In genomic region chr3:73365756-73366397, GRCh38 we compare ENCODE assay signal across 13 cellular contexts.
A peak's percentile ranks its signal among the peaks of the same experiment; 100 is the strongest.
DNase-seq lines count a peak whose midpoint lies in the region; ATAC-seq and TF ChIP-seq lines count a peak whose summit lies in the region.
"Had no signal": no experiment of that assay in that cellular context is flagged by ENCODE, and none has a peak within 500 bp of the region (broad histone marks: within the 10 kb centered on the region; RNA-seq: fewer than 3 reads in every experiment).

No MANE protein-coding gene starts in this region.

- DNase-seq in EH (ENCODE audit: low read depth) (peak; percentile 32), breast epithelium (ENCODE audit: low spot score in 2 of 2) (peak in 1 of 2 donors; percentile 64), hepatocyte (ENCODE audit: low spot score) (peak; percentile 51), sigmoid colon (peak; percentile 94), GM23338 (ENCODE audit: low spot score) (no peak)
- no peak for DNase-seq in activated CD8-positive, alpha-beta memory T cell treated with anti-CD3 and anti-CD28 coated beads, Interleukin-2, amount 50 U/mL, for 4 hours
- DNase-seq in activated naive CD4-positive, alpha-beta T cell treated with Interleukin-2 at 50 U/mL for 16 hours: no peak
- DNase-seq: activated CD8-positive, alpha-beta memory T cell treated with anti-CD3 and anti-CD28 coated beads for 24 hours; cortex of kidney; NCI-H526 treated with DMSO at 0.1 percent for 48 hours had no signal

- TF ChIP-seq CTCF in breast epithelium (IDR thresholded peaks at IDR 0.05): no peak
- TF ChIP-seq CTCF in hepatocyte (IDR thresholded peaks at IDR 0.05; ENCODE audit: poor library complexity): no peak
- TF ChIP-seq CTCF in sigmoid colon (IDR thresholded peaks at IDR 0.05): no peak
- no peak for TF ChIP-seq CTCF in GM23338 (conservative IDR thresholded peaks at IDR 0.05; ENCODE audit: low read depth in 2 of 2)

- TF ChIP-seq POLR2A in breast epithelium (IDR thresholded peaks at IDR 0.05): no peak
- no peak for TF ChIP-seq POLR2A in sigmoid colon (IDR thresholded peaks at IDR 0.05)

- no peak overlapping the region for H3K27ac Mint-ChIP-seq in GM23338

- no peak for ATAC-seq in GM23338
- no peak for ATAC-seq in GM18517 (IDR thresholded peaks at IDR 0.05; ENCODE audit: unreplicated experiment)

- WGBS in hepatocyte (ENCODE audit: low lambda C conversion rate, missing lambda C conversion rate): 87% methylated on average over 12 of the region's 12 CpGs
- 82 to 89% methylated on average over 12 of the region's 12 CpGs for WGBS in sigmoid colon, 2 donors

- no peaks in the 10 kb centered on the region for H3K36me3 Mint-ChIP-seq in GM23338 (ENCODE audit: low read depth)

- peak; percentile 35 to 73 (median 62) for TF ChIP-seq EP300 in sigmoid colon (IDR thresholded peaks at IDR 0.05)

- no peaks in the 10 kb centered on the region for H3K79me2 ChIP-seq in hepatocyte
- H3K79me2 ChIP-seq in GM23338 (replicated peaks; ENCODE audit: insufficient read depth): no peaks in the 10 kb centered on the region

- H3K4me1 Mint-ChIP-seq in GM23338: no peaks in the 10 kb centered on the region

- H3F3A ChIP-seq in GM23338 (replicated peaks; ENCODE audit: low read depth): no peaks in the 10 kb centered on the region

- intact Hi-C loops in breast epithelium (cut with DNase I; ENCODE audit: low total_unique reads): no loop called here
- intact Hi-C loops in sigmoid colon (cut with DNase I): loop anchor here (5.0 to 10.0 kb wide), 2 partner anchors 56 to 139 kb away; no protein-coding TSS in a partner anchor

- H3K27ac ChIP-seq in breast epithelium (peak overlapping the region; percentile 38 to 65), hepatocyte (no peak overlapping the region), sigmoid colon (peak overlapping the region; percentile 1 to 81 (median 68)), GM23338 (ENCODE audit: low read depth) (no peak overlapping the region)
- H3K27ac ChIP-seq: BLaER1 treated with 17β-estradiol and CSF1 and Interleukin-3, amounts not matched to agents 10 nM and 100 nM had no signal

- H3K9me2 ChIP-seq in hepatocyte (replicated peaks; ENCODE audit: insufficient read depth): no peaks in the 10 kb centered on the region
- H3K9me2 ChIP-seq in GM23338 (ENCODE audit: insufficient read depth): no peaks in the 10 kb centered on the region

- H3K27me3 Mint-ChIP-seq in GM23338 (ENCODE audit: insufficient read depth, low read depth, poor library complexity): no peaks in the 10 kb centered on the region

- H3K4me2 ChIP-seq in hepatocyte (no peak overlapping the region), GM23338 (no peak overlapping the region)
- H3K4me2 ChIP-seq: BLaER1 treated with 17β-estradiol and CSF1 and Interleukin-3, amounts not matched to agents 10 nM and 100 nM had no signal

- no peaks in the 10 kb centered on the region; the same call in 2 of the 3 replicates for H3K9me3 Mint-ChIP-seq in GM23338

- no peaks in the 10 kb centered on the region for H3K9me3 ChIP-seq in breast epithelium
- H3K9me3 ChIP-seq in hepatocyte (ENCODE audit: low read depth): no peaks in the 10 kb centered on the region
- no peaks in the 10 kb centered on the region for H3K9me3 ChIP-seq in sigmoid colon

- no peak overlapping the region for H3K4me3 Mint-ChIP-seq in GM23338

- no peaks in the 10 kb centered on the region for H4K20me1 ChIP-seq in hepatocyte (ENCODE audit: insufficient read depth, poor library complexity, severe bottlenecking)
- H4K20me1 ChIP-seq in GM23338 (replicated peaks; ENCODE audit: insufficient read depth): no peaks in the 10 kb centered on the region
- H4K20me1 ChIP-seq: BLaER1 treated with 17β-estradiol and CSF1 and Interleukin-3, amounts not matched to agents 10 nM and 100 nM had no signal

- H3K27me3 ChIP-seq in breast epithelium: no peaks in the 10 kb centered on the region
- no peaks in the 10 kb centered on the region for H3K27me3 ChIP-seq in hepatocyte
- no peaks in the 10 kb centered on the region for H3K27me3 ChIP-seq in sigmoid colon
- no peaks in the 10 kb centered on the region for H3K27me3 ChIP-seq in GM23338 (ENCODE audit: insufficient read depth)
- H3K27me3 ChIP-seq: BLaER1 treated with 17β-estradiol and CSF1 and Interleukin-3, amounts not matched to agents 10 nM and 100 nM had no signal

- H3K36me3 ChIP-seq in breast epithelium: no peaks in the 10 kb centered on the region
- no peaks in the 10 kb centered on the region for H3K36me3 ChIP-seq in hepatocyte (replicated peaks; ENCODE audit: insufficient read depth, low read depth)
- H3K36me3 ChIP-seq in sigmoid colon: no peaks in the 10 kb centered on the region
- H3K36me3 ChIP-seq in GM23338 (ENCODE audit: insufficient read depth): no peaks in the 10 kb centered on the region
- H3K36me3 ChIP-seq: BLaER1 treated with 17β-estradiol and CSF1 and Interleukin-3, amounts not matched to agents 10 nM and 100 nM had no signal

- H3K4me1 ChIP-seq in breast epithelium (no peaks in the 10 kb centered on the region), hepatocyte (ENCODE audit: insufficient read depth) (no peaks in the 10 kb centered on the region), sigmoid colon (peaks cover 0 to 35% (median 21%) of the 10 kb centered on the region in 4 donors), GM23338 (ENCODE audit: insufficient read depth) (no peaks in the 10 kb centered on the region)
- H3K4me1 ChIP-seq: BLaER1 treated with 17β-estradiol and CSF1 and Interleukin-3, amounts not matched to agents 10 nM and 100 nM had no signal

- H3K4me3 ChIP-seq in breast epithelium: no peak overlapping the region
- no peak overlapping the region for H3K4me3 ChIP-seq in hepatocyte
- peak overlapping the region in 1 of 4 donors; percentile 9 for H3K4me3 ChIP-seq in sigmoid colon
- H3K4me3 ChIP-seq in GM23338: no peak overlapping the region
- H3K4me3 ChIP-seq: BLaER1 treated with 17β-estradiol and CSF1 and Interleukin-3, amounts not matched to agents 10 nM and 100 nM; skin epidermis had no signal

- no peak overlapping the region for H2AFZ ChIP-seq in hepatocyte
- no peak overlapping the region for H2AFZ ChIP-seq in GM23338

TF ChIP-seq in GM23338, 12 proteins besides CTCF, POLR2A, EP300 and RAD21 (continues in another document):
- TF ChIP-seq STAT1 (IDR thresholded peaks at IDR 0.05; ENCODE audit: unreplicated experiment) (no peak), ZNF114 (CRISPR knock-in tag; IDR thresholded peaks at IDR 0.05) (no peak), JUNB (IDR thresholded peaks at IDR 0.05; ENCODE audit: unreplicated experiment) (no peak), ZNF331 (CRISPR knock-in tag; IDR thresholded peaks at IDR 0.05; ENCODE audit: low read depth) (no peak), EZH2phosphoT487 (IDR thresholded peaks at IDR 0.05; ENCODE audit: unreplicated experiment) (no peak), ETS1 (IDR thresholded peaks at IDR 0.05) (no peak)

Comparison
In these comparisons a context has a peak if more than half of its experiments do, and no peak if none do; other contexts are left out.
1. DNase-seq: peak in EH (single experiment), hepatocyte (single experiment) and sigmoid colon (single experiment); none in GM23338 (single experiment), activated CD8-positive, alpha-beta memory T cell treated with anti-CD3 and anti-CD28 coated beads, Interleukin-2, amount 50 U/mL, for 4 hours (single experiment) and activated naive CD4-positive, alpha-beta T cell treated with Interleukin-2 at 50 U/mL for 16 hours (single experiment).
2. H3K27ac ChIP-seq: peak in breast epithelium (2 of 2) and sigmoid colon (4 of 4); none in hepatocyte (single experiment) and GM23338 (single experiment).